Comparison of ENCODE assay signal across 19 cellular contexts in the genomic region with DNA sequence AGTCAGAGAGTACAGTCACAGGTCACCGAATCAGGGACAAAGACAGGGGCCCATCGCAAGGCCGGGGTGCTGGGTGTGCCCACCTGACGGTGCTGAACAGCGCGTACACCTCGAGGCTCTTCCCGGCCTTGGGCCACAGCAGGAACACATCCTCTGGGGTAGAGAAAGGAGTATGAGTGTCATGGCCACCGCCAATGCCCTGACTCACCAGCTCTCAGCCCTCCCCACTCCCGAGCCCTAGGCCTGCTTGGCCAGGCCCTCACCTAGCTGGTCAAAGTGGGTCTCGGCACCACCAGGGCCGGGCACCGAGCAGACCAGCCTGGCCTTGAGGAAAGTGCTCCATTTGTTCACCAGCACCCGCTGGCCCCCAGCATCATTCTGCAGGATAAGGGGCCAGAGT. TPM values are rescaled to one million over a fixed set of nuclear protein-coding genes. Genes with fewer than 3 reads are reported as not detected.
"Had no signal": no experiment of that assay in that cellular context is flagged by ENCODE, and none has a peak within 500 bp of the region (broad histone marks: within the 10 kb centered on the region; RNA-seq: fewer than 3 reads in every experiment).

No MANE protein-coding gene starts in this region.

- DNase-seq: activated naive CD4-positive, alpha-beta T cell treated with Interleukin-2 at 50 U/mL for 16 hours; activated T-cell treated with anti-CD3 and anti-CD28 coated beads, Interleukin-2, amount 50 U/mL, for 24 hours; amygdala; body of pancreas; effector CD4-positive, alpha-beta T cell; foreskin keratinocyte; kidney glomerular epithelial cell; nephron progenitor cell; occipital lobe; stimulated activated CD4-positive, alpha-beta T cell treated with anti-CD3 and anti-CD28 coated beads, Interleukin-4, amount 100 ng/mL, for 24 hours; stimulated activated naive CD8-positive, alpha-beta T cell treated with anti-CD3 and anti-CD28 coated beads, Interleukin-15, Interleukin-2, amounts not matched to agents 100 U/mL and 50 U/mL, for 24 hours; substantia nigra; T-cell; thyroid gland had no signal

- H3K27ac ChIP-seq: body of pancreas, cardiac muscle cell, foreskin keratinocyte, left lung, thyroid gland, WERI-Rb-1 had no signal

- H3K36me3 ChIP-seq: cardiac muscle cell, left lung, thyroid gland, WERI-Rb-1 had no signal

- FAIRE-seq: endometrium had no signal

- H3K9me3 ChIP-seq: body of pancreas, left lung, thyroid gland had no signal

- H3K4me1 ChIP-seq: foreskin keratinocyte had no signal

- ATAC-seq: body of pancreas; foreskin keratinocyte; left lung; stimulated activated naive CD8-positive, alpha-beta T cell treated with anti-CD3 and anti-CD28 coated beads, Interleukin-15, Interleukin-2, amounts not matched to agents 100 U/mL and 50 U/mL, for 24 hours; T-cell had no signal

- H3K27me3 ChIP-seq: body of pancreas, cardiac muscle cell, foreskin keratinocyte, left lung, thyroid gland had no signal

- H3K4me3 ChIP-seq: body of pancreas, cardiac muscle cell, left lung, thyroid gland had no signal

RNA-seq across cellular contexts. Expression of a gene that starts 13.2 kb away (rescaled TPM):
- total RNA-seq: foreskin keratinocyte, glomerular endothelial cell, occipital lobe had no signal
